ENCODE assay signal across 25 cellular contexts in the genomic region with DNA sequence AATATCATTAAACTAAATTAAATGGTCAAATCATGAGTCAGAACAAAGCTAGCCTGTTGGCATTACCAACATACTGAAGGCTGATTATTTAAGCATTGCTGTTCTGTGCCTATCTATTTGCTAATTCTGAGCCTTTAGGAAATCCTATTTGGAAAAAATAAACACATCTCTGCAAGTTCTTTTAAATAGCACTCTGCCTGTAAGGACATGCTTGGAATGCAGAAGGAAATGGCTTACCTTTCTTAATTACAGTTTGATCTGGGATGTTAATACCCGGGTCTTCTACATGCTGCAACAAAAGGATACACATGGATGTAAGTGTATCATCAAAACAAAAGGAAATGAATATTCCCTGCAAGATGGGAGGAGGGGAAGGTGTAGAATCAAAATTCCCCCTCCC. TPM values are rescaled to one million over a fixed set of nuclear protein-coding genes. Genes with fewer than 3 reads are reported as not detected.
DNase-seq lines count a peak whose midpoint lies in the region; ATAC-seq and TF ChIP-seq lines count a peak whose summit lies in the region.
"Had no signal": no experiment of that assay in that cellular context is flagged by ENCODE, and none has a peak within 500 bp of the region (broad histone marks: within the 10 kb centered on the region; RNA-seq: fewer than 3 reads in every experiment).

No MANE protein-coding gene starts in this region.

- no peak overlapping the region for H3K4me3 ChIP-seq in CD8-positive, alpha-beta memory T cell (ENCODE audit: low read length)
- H3K4me3 ChIP-seq in body of pancreas: no peak overlapping the region
- H3K4me3 ChIP-seq in coronary artery: no peak overlapping the region
- H3K4me3 ChIP-seq: cardiac muscle cell, tibial artery had no signal

- H3K27me3 Mint-ChIP-seq in Calu3 (ENCODE audit: unreplicated experiment) (no peaks in the 10 kb centered on the region), brain (peaks cover 98% of the 10 kb centered on the region), mesothelial cell of epicardium (ENCODE audit: low read depth) (peaks cover 52% of the 10 kb centered on the region)
- peaks cover 49 to 71% of the 10 kb centered on the region in 2 donors for H3K27me3 Mint-ChIP-seq in CD8-positive, alpha-beta memory T cell

- H3K27ac Mint-ChIP-seq in Calu3 (ENCODE audit: unreplicated experiment) (peak overlapping the region; percentile 73), brain (peak overlapping the region in 2 of 5 experiments; percentile 12 to 34), mesothelial cell of epicardium (peak overlapping the region; percentile 97)
- no peak overlapping the region for H3K27ac Mint-ChIP-seq in CD8-positive, alpha-beta memory T cell
- H3K27ac Mint-ChIP-seq: activated CD4-positive, alpha-beta T cell treated with anti-CD3 and anti-CD28 coated beads, Interleukin-2, amount 10 ng/mL, durations not matched to agents 24 days and 14 days; activated naive CD8-positive, alpha-beta T cell treated with anti-CD3 and anti-CD28 coated beads, Interleukin-2, amount 50 U/mL, for 24 hours; T-cell had no signal

- no peak overlapping the region for H3K27ac ChIP-seq in CD8-positive, alpha-beta memory T cell (ENCODE audit: low read depth, low read length)
- H3K27ac ChIP-seq in body of pancreas: no peak overlapping the region
- no peak overlapping the region for H3K27ac ChIP-seq in coronary artery
- H3K27ac ChIP-seq: cardiac muscle cell, tibial artery had no signal

- no peak for ATAC-seq in body of pancreas
- ATAC-seq: activated naive CD8-positive, alpha-beta T cell treated with anti-CD3 and anti-CD28 coated beads, Interleukin-2, amount 50 U/mL, for 24 hours; esophagus mucosa; HepG2; left lobe of liver; Right ventricle myocardium inferior; sciatic nerve; T-cell had no signal

- H3K9me3 ChIP-seq in CD8-positive, alpha-beta memory T cell (ENCODE audit: low read length): peaks cover 4% of the 10 kb centered on the region
- H3K9me3 ChIP-seq in body of pancreas: peaks cover 0 to 12% (median 0%) of the 10 kb centered on the region in 3 donors
- H3K9me3 ChIP-seq: tibial artery had no signal

- H3K27me3 ChIP-seq in CD8-positive, alpha-beta memory T cell (ENCODE audit: insufficient read depth, low read length, poor library complexity, severe bottlenecking): peaks cover 19% of the 10 kb centered on the region
- peaks cover 0 to 23% of the 10 kb centered on the region in 2 donors for H3K27me3 ChIP-seq in body of pancreas

- no TSS peak for BruUV-seq in Calu3 (replicated peaks; lab: Mats Ljungman, UMichigan)

- no peak for TF ChIP-seq POLR2A in body of pancreas (IDR thresholded peaks at IDR 0.05)

- H3K4me3 Mint-ChIP-seq in Calu3 (ENCODE audit: low read depth, unreplicated experiment): peak overlapping the region; percentile 92
- H3K4me3 Mint-ChIP-seq in brain: peak overlapping the region in 3 of 5 experiments; percentile 87 to 96 (median 88)
- H3K4me3 Mint-ChIP-seq in mesothelial cell of epicardium: peak overlapping the region; percentile 98
- H3K4me3 Mint-ChIP-seq in CD8-positive, alpha-beta memory T cell: peak overlapping the region in 1 of 7 donors; percentile 76
- H3K4me3 Mint-ChIP-seq: activated CD4-positive, alpha-beta T cell treated with anti-CD3 and anti-CD28 coated beads, Interleukin-2, amount 10 ng/mL, durations not matched to agents 24 days and 14 days; activated naive CD8-positive, alpha-beta T cell treated with anti-CD3 and anti-CD28 coated beads, Interleukin-2, amount 50 U/mL, for 24 hours had no signal

- peaks cover 18% of the 10 kb centered on the region for H3K4me1 ChIP-seq in CD8-positive, alpha-beta memory T cell (ENCODE audit: insufficient read depth, low read length)
- H3K4me1 ChIP-seq in body of pancreas: peaks cover 19% of the 10 kb centered on the region

- H3K9me3 Mint-ChIP-seq in Calu3 (ENCODE audit: low read depth, unreplicated experiment) (no peaks in the 10 kb centered on the region), brain (peaks cover 0 to 12% (median 7%) of the 10 kb centered on the region in 5 experiments), mesothelial cell of epicardium (no peaks in the 10 kb centered on the region)
- H3K9me3 Mint-ChIP-seq in CD8-positive, alpha-beta memory T cell: peaks cover 39 to 61% (median 48%) of the 10 kb centered on the region in 5 donors

- 9 to 13% methylated on average over 1 of the region's 1 CpG for WGBS in body of pancreas, 2 donors

- TF ChIP-seq CTCF in Calu3 (IDR thresholded peaks at IDR 0.05; ENCODE audit: unreplicated experiment) (no peak), brain (conservative IDR thresholded peaks at IDR 0.05) (no peak), mesothelial cell of epicardium (IDR thresholded peaks at IDR 0.05; ENCODE audit: unreplicated experiment) (no peak), body of pancreas (IDR thresholded peaks at IDR 0.05) (no peak), coronary artery (IDR thresholded peaks at IDR 0.05) (no peak)

- CTCF ChIA-PET in Calu3 (lab: Charles Lee): interaction anchor here (0.6 to 0.7 kb wide), 2 partner anchors 8 to 1030 kb away, joined by 3 read pairs; no protein-coding TSS in a partner anchor
- CTCF ChIA-PET in CD8-positive, alpha-beta memory T cell (lab: Charles Lee): no interaction called here

- H3K36me3 ChIP-seq in CD8-positive, alpha-beta memory T cell (ENCODE audit: insufficient read depth, low read length): no peaks in the 10 kb centered on the region
- H3K36me3 ChIP-seq in body of pancreas (replicated peaks in 1 of 2; ENCODE audit: insufficient read depth in 1 of 2, low read depth in 2 of 2): no peaks in the 10 kb centered on the region
- H3K36me3 ChIP-seq: cardiac muscle cell, tibial artery had no signal

- H3K4me1 Mint-ChIP-seq in Calu3 (ENCODE audit: low read depth, unreplicated experiment): peaks cover 28% of the 10 kb centered on the region
- H3K4me1 Mint-ChIP-seq in brain: peaks cover 46% of the 10 kb centered on the region
- peaks cover 87% of the 10 kb centered on the region for H3K4me1 Mint-ChIP-seq in mesothelial cell of epicardium
- H3K4me1 Mint-ChIP-seq in CD8-positive, alpha-beta memory T cell: peaks cover 21 to 31% (median 26%) of the 10 kb centered on the region in 3 donors

- intact Hi-C loops in Calu3 (cut with micrococcal nuclease; ENCODE audit: unreplicated experiment) (loop anchor here (10.0 kb wide), 1 partner anchor 92 kb away; no protein-coding TSS in a partner anchor), body of pancreas (cut with DNase I) (no loop called here)

- POLR2A ChIA-PET in CD8-positive, alpha-beta memory T cell (lab: Charles Lee): no interaction called here

- H3K36me3 Mint-ChIP-seq in Calu3 (ENCODE audit: insufficient read depth, unreplicated experiment): peaks cover 99% of the 10 kb centered on the region
- peaks cover 6% of the 10 kb centered on the region for H3K36me3 Mint-ChIP-seq in brain
- peaks cover 18% of the 10 kb centered on the region for H3K36me3 Mint-ChIP-seq in mesothelial cell of epicardium
- peaks cover 0 to 4% (median 2%) of the 10 kb centered on the region in 3 donors for H3K36me3 Mint-ChIP-seq in CD8-positive, alpha-beta memory T cell

- DNase-seq in Calu3 (no peak), M059J (ENCODE audit: low read depth) (peak; percentile 72), mesothelial cell of epicardium (ENCODE audit: low spot score in 2 of 2, unreplicated experiment in 2 of 2) (no peak), OCI-M2 (lab: John Stamatoyannopoulos, UW; ENCODE audit: unreplicated experiment) (no peak), body of pancreas (no peak), coronary artery (ENCODE audit: low spot score) (no peak)
- DNase-seq in CD8-positive, alpha-beta memory T cell: no peak
- DNase-seq: activated CD4-positive, alpha-beta T cell treated with anti-CD3 and anti-CD28 coated beads, Interleukin-2, amount 10 ng/mL, durations not matched to agents 24 days and 14 days; activated effector memory CD4-positive, alpha-beta T cell treated with Interleukin-2 at 50 U/mL for 16 hours; activated naive CD8-positive, alpha-beta T cell treated with anti-CD3 and anti-CD28 coated beads, Interleukin-2, amount 50 U/mL, for 24 hours; NCI-H1436; NCI-H2227 treated with DMSO at 0.1 percent for 48 hours; stimulated activated naive CD4-positive, alpha-beta T cell treated with Interleukin-2 at 50 U/mL for 16 hours; T-cell; tibial artery had no signal

RNA-seq across cellular contexts. Expression of a gene that starts 8.3 kb away (rescaled TPM):
- total RNA-seq in Calu3 (2022) (74.7 and 77.0 TPM in 2 replicates), mesothelial cell of epicardium (62.4 to 63.5 TPM (median 63.4 TPM) in 3 replicates), body of pancreas (not detected)
- total RNA-seq in M059J (2014; rRNA removed; shearing (Covaris generic)): 10.8 and 26.6 TPM in 2 replicates
- polyA plus RNA-seq in brain (ENCODE audit: insufficient read depth, low read depth, low replicate concordance): 18.1 TPM
- total RNA-seq in CD8-positive, alpha-beta memory T cell: not detected
- not detected for polyA plus RNA-seq in CD8-positive, alpha-beta memory T cell
- total RNA-seq: activated CD4-positive, alpha-beta T cell treated with anti-CD3 and anti-CD28 coated beads, Interleukin-2, amount 10 ng/mL, durations not matched to agents 24 days and 14 days; cardiac muscle cell; dermis microvascular lymphatic vessel endothelial cell; H1; HepG2; omental fat pad had no signal
- polyA plus RNA-seq: HepG2 had no signal

Comparison
In these comparisons a context has a peak if more than half of its experiments do, and no peak if none do; other contexts are left out.
1. H3K27ac Mint-ChIP-seq: peak in Calu3 (single experiment) and mesothelial cell of epicardium (single experiment); none in CD8-positive, alpha-beta memory T cell (0 of 8).
2. RNA of a gene that starts 8.3 kb away (total RNA-seq): 74.7 to 77.0 TPM in Calu3, 62.4 to 63.5 TPM in mesothelial cell of epicardium and 10.8 to 26.6 TPM in M059J; not detected in CD8-positive, alpha-beta memory T cell and not detected in body of pancreas; every median in the first group is over 10 times any median in the second.